ENCODE assay signal across 1 cellular context in the genomic region with DNA sequence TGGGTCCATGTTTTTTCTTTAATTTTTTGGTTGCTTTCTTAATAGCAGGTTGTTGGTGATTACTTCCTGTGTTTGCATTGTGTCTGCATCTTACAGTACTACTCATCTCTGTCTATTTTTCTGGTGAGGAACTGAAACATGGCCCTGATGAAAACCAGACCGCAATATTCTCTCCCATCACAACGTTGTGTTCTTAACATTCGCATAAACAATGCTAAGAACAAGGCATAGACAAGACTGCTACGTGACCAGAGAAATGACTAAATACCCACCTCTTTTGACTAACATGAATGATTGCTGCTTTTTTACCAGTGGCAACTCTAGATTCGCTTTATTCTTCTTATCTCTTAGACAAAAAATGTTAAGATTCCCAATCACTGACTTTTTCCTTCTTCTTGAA.
TF ChIP-seq lines count a peak whose summit lies in the region.

No MANE protein-coding gene starts in this region.

TF ChIP-seq in GM12878, 131 proteins besides CTCF, POLR2A, EP300 and RAD21 (continued from another document):
- TF ChIP-seq, protein P1, sequence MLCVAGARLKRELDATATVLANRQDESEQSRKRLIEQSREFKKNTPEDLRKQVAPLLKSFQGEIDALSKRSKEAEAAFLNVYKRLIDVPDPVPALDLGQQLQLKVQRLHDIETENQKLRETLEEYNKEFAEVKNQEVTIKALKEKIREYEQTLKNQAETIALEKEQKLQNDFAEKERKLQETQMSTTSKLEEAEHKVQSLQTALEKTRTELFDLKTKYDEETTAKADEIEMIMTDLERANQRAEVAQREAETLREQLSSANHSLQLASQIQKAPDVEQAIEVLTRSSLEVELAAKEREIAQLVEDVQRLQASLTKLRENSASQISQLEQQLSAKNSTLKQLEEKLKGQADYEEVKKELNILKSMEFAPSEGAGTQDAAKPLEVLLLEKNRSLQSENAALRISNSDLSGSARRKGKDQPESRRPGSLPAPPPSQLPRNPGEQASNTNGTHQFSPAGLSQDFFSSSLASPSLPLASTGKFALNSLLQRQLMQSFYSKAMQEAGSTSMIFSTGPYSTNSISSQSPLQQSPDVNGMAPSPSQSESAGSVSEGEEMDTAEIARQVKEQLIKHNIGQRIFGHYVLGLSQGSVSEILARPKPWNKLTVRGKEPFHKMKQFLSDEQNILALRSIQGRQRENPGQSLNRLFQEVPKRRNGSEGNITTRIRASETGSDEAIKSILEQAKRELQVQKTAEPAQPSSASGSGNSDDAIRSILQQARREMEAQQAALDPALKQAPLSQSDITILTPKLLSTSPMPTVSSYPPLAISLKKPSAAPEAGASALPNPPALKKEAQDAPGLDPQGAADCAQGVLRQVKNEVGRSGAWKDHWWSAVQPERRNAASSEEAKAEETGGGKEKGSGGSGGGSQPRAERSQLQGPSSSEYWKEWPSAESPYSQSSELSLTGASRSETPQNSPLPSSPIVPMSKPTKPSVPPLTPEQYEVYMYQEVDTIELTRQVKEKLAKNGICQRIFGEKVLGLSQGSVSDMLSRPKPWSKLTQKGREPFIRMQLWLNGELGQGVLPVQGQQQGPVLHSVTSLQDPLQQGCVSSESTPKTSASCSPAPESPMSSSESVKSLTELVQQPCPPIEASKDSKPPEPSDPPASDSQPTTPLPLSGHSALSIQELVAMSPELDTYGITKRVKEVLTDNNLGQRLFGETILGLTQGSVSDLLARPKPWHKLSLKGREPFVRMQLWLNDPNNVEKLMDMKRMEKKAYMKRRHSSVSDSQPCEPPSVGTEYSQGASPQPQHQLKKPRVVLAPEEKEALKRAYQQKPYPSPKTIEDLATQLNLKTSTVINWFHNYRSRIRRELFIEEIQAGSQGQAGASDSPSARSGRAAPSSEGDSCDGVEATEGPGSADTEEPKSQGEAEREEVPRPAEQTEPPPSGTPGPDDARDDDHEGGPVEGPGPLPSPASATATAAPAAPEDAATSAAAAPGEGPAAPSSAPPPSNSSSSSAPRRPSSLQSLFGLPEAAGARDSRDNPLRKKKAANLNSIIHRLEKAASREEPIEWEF (IDR thresholded peaks at IDR 0.05; ENCODE audit: insufficient replicate concordance, low read depth, low read length): no peak
- TF ChIP-seq SUZ12 (IDR thresholded peaks at IDR 0.05; ENCODE audit: unreplicated experiment) (no peak), NR2C1 (IDR thresholded peaks at IDR 0.05) (no peak), LARP7 (IDR thresholded peaks at IDR 0.05) (no peak)
